In the genomic region with DNA sequence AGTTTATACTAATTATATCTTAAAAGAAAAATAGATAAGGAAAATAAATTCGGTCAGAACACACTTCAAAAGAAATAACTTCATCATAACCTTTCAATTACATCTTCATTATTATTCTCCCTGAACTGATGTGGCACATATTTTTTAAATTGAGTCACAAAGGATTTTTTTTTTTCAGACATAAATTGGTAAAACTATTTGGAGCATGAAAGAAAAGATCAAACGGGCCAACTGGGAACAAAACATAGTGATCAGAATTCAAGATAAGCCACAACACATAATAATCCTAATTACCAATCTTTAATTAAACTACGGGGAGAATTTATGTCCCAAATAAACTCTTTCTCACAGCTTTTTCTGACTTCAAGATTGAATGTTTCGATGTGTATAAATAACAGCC, we compare ENCODE assay signal across 23 cellular contexts.
"Had no signal": no experiment of that assay in that cellular context is flagged by ENCODE, and none has a peak within 500 bp of the region (broad histone marks: within the 10 kb centered on the region; RNA-seq: fewer than 3 reads in every experiment).

No MANE protein-coding gene starts in this region.

- H3K4me1 ChIP-seq: SJCRH30 had no signal

- H3K36me3 Mint-ChIP-seq: IgD-negative memory B cell had no signal

- H3K27ac ChIP-seq: HL-60, KMS-11, SJCRH30 had no signal

- H3K4me3 ChIP-seq: K562, SJCRH30 had no signal

- H3K4me2 ChIP-seq: KMS-11 had no signal

- H3K27me3 ChIP-seq: SJCRH30 had no signal

- FAIRE-seq: HTR-8/SVneo, K562 had no signal

- ATAC-seq: K562, Right ventricle myocardium inferior had no signal

- H3K27ac Mint-ChIP-seq: IgD-negative memory B cell had no signal

- H3K9ac ChIP-seq: KMS-11 had no signal

- H3K4me1 Mint-ChIP-seq: IgD-negative memory B cell had no signal

- DNase-seq: Kasumi-1, MM.1S, NCI-H1092 treated with DMSO at 0.1 percent for 48 hours, NCI-H1436, NCI-H187, NCI-H2029, NCI-H2081 treated with DMSO at 0.1 percent for 48 hours, NCI-H2171, NCI-H226, NCI-H446, NCI-H510A, NCI-H524 treated with DMSO at 0.1 percent for 48 hours, NCI-H69, NCI-H774, SHP77 treated with DMSO at 0.1 percent for 48 hours, SJCRH30, SW 1271 had no signal

- H3K4me3 Mint-ChIP-seq: IgD-negative memory B cell had no signal

- H3K9me3 ChIP-seq: SJCRH30 had no signal

- H3K27me3 Mint-ChIP-seq: IgD-negative memory B cell had no signal

- H3K36me3 ChIP-seq: SJCRH30 had no signal
